Comparison of ENCODE assay signal across 10 cellular contexts in the genomic region with DNA sequence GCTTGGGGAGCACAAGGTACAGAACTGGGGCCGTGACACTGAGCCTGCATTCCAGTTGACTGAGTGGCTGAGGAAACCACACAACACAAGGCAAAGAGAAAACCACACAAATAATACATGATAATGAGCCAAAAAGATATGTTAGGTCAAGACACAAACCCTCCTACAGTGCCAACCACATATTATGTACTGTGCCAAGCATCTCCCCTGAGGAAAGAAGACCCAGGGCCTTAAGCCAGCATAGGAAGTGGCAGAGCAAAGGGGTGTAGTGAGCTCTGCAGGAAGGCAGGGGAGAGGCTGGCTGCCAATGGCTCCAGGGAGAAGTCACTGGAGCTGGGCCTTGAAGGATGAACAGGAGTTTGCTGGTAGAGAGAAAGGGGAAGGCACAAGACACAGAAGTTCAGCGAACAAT. TPM values are rescaled to one million over a fixed set of nuclear protein-coding genes. Genes with fewer than 3 reads are reported as not detected.
DNase-seq lines count a peak whose midpoint lies in the region; ATAC-seq lines count a peak whose summit lies in the region.
"Had no signal": no experiment of that assay in that cellular context is flagged by ENCODE, and none has a peak within 500 bp of the region (broad histone marks: within the 10 kb centered on the region; RNA-seq: fewer than 3 reads in every experiment).

No MANE protein-coding gene starts in this region.

- no peaks in the 10 kb centered on the region for H3K27me3 ChIP-seq in SJSA1 (replicated peaks)
- H3K27me3 ChIP-seq: Peyer's patch had no signal

- H3K27me3 Mint-ChIP-seq in activated CD4-positive, alpha-beta T cell treated with anti-CD3 and anti-CD28 coated beads, Interleukin-2, amount 10 ng/mL, durations not matched to agents 7 days and 5 days: no peaks in the 10 kb centered on the region

- H3K36me3 Mint-ChIP-seq in activated CD4-positive, alpha-beta T cell treated with anti-CD3 and anti-CD28 coated beads, Interleukin-2, amount 10 ng/mL, durations not matched to agents 7 days and 5 days (ENCODE audit: low read depth): no peaks in the 10 kb centered on the region
- H3K36me3 Mint-ChIP-seq in stimulated activated effector memory CD8-positive, alpha-beta T cell treated with anti-CD3 and anti-CD28 coated beads, Interleukin-12 subunit alpha, Interleukin-12 subunit beta, amount 100 ng/mL, for 72 hours: no peaks in the 10 kb centered on the region

- DNase-seq in activated CD4-positive, alpha-beta T cell treated with anti-CD3 and anti-CD28 coated beads, Interleukin-2, amount 10 ng/mL, durations not matched to agents 7 days and 5 days: no peak
- no peak for DNase-seq in activated CD4-positive, alpha-beta T cell treated with anti-CD3 and anti-CD28 coated beads for 48 hours
- peak; percentile 63 to 65 for DNase-seq in SJSA1 (ENCODE audit: low read depth in 1 of 2, low spot score in 2 of 2)
- peak; percentile 21 for DNase-seq in epidermal melanocyte (ENCODE audit: insufficient read length, low spot score)
- no peak for DNase-seq in stimulated activated effector memory CD8-positive, alpha-beta T cell treated with anti-CD3 and anti-CD28 coated beads, Interleukin-12 subunit alpha, Interleukin-12 subunit beta, amount 100 ng/mL, for 72 hours (ENCODE audit: low spot score in 2 of 2)
- DNase-seq: Peyer's patch had no signal

- no peak overlapping the region for H3K4me3 Mint-ChIP-seq in activated CD4-positive, alpha-beta T cell treated with anti-CD3 and anti-CD28 coated beads, Interleukin-2, amount 10 ng/mL, durations not matched to agents 7 days and 5 days
- peak overlapping the region; percentile 54 for H3K4me3 Mint-ChIP-seq in stimulated activated effector memory CD8-positive, alpha-beta T cell treated with anti-CD3 and anti-CD28 coated beads, Interleukin-12 subunit alpha, Interleukin-12 subunit beta, amount 100 ng/mL, for 72 hours

- H3K4me1 Mint-ChIP-seq in activated CD4-positive, alpha-beta T cell treated with anti-CD3 and anti-CD28 coated beads, Interleukin-2, amount 10 ng/mL, durations not matched to agents 7 days and 5 days: peaks cover 26% of the 10 kb centered on the region
- peaks cover 39% of the 10 kb centered on the region for H3K4me1 Mint-ChIP-seq in stimulated activated effector memory CD8-positive, alpha-beta T cell treated with anti-CD3 and anti-CD28 coated beads, Interleukin-12 subunit alpha, Interleukin-12 subunit beta, amount 100 ng/mL, for 72 hours

- H3K4me1 ChIP-seq in SJSA1 (replicated peaks): peaks cover 15% of the 10 kb centered on the region
- H3K4me1 ChIP-seq: Peyer's patch had no signal

- H3K27ac Mint-ChIP-seq in activated CD4-positive, alpha-beta T cell treated with anti-CD3 and anti-CD28 coated beads, Interleukin-2, amount 10 ng/mL, durations not matched to agents 7 days and 5 days: peak overlapping the region; percentile 81
- H3K27ac Mint-ChIP-seq in stimulated activated effector memory CD8-positive, alpha-beta T cell treated with anti-CD3 and anti-CD28 coated beads, Interleukin-12 subunit alpha, Interleukin-12 subunit beta, amount 100 ng/mL, for 72 hours: peak overlapping the region; percentile 93

- no peak overlapping the region for H3K27ac ChIP-seq in SJSA1

- ATAC-seq in stimulated activated effector memory CD8-positive, alpha-beta T cell treated with anti-CD3 and anti-CD28 coated beads, Interleukin-12 subunit alpha, Interleukin-12 subunit beta, amount 100 ng/mL, for 72 hours: peak; percentile 53
- ATAC-seq in GM19035 (IDR thresholded peaks at IDR 0.05; ENCODE audit: unreplicated experiment): no peak
- no peak for ATAC-seq in HG02884 (IDR thresholded peaks at IDR 0.05; ENCODE audit: unreplicated experiment)
- ATAC-seq in GM18861 (IDR thresholded peaks at IDR 0.05; ENCODE audit: unreplicated experiment): no peak
- ATAC-seq: K562 had no signal

- POLR2A ChIA-PET in activated CD4-positive, alpha-beta T cell treated with anti-CD3 and anti-CD28 coated beads, Interleukin-2, amount 10 ng/mL, durations not matched to agents 7 days and 5 days (lab: Charles Lee): no interaction called here

- H3K9me3 ChIP-seq in SJSA1 (replicated peaks): no peaks in the 10 kb centered on the region
- H3K9me3 ChIP-seq: Peyer's patch had no signal

- no peaks in the 10 kb centered on the region for H3K9me3 Mint-ChIP-seq in activated CD4-positive, alpha-beta T cell treated with anti-CD3 and anti-CD28 coated beads, Interleukin-2, amount 10 ng/mL, durations not matched to agents 7 days and 5 days
- H3K9me3 Mint-ChIP-seq in stimulated activated effector memory CD8-positive, alpha-beta T cell treated with anti-CD3 and anti-CD28 coated beads, Interleukin-12 subunit alpha, Interleukin-12 subunit beta, amount 100 ng/mL, for 72 hours: no peaks in the 10 kb centered on the region

- H3K4me3 ChIP-seq in SJSA1: no peak overlapping the region
- H3K4me3 ChIP-seq: K562, Peyer's patch had no signal

- CTCF ChIA-PET in activated CD4-positive, alpha-beta T cell treated with anti-CD3 and anti-CD28 coated beads, Interleukin-2, amount 10 ng/mL, durations not matched to agents 7 days and 5 days (lab: Charles Lee): no interaction called here

- H3K36me3 ChIP-seq in SJSA1: no peaks in the 10 kb centered on the region; the same call in 1 of the 2 replicates
- H3K36me3 ChIP-seq: Peyer's patch had no signal

RNA-seq across cellular contexts. Expression of gene CTNNBIP1, which starts 28.2 kb away (rescaled TPM):
- 10 to 100 TPM; 12.2 to 13.9 TPM for total RNA-seq in activated CD4-positive, alpha-beta T cell treated with anti-CD3 and anti-CD28 coated beads, Interleukin-2, amount 10 ng/mL, durations not matched to agents 7 days and 5 days
- total RNA-seq in SJSA1 (2014; rRNA removed; shearing (Covaris generic)): 28.7 and 37.6 TPM in 2 replicates

RNA-seq across cellular contexts. Expression of gene CLSTN1, which starts 58.1 kb away (rescaled TPM):
- 100 to 1,000 TPM; 121 to 134 TPM for total RNA-seq in activated CD4-positive, alpha-beta T cell treated with anti-CD3 and anti-CD28 coated beads, Interleukin-2, amount 10 ng/mL, durations not matched to agents 7 days and 5 days
- total RNA-seq in SJSA1 (2014; rRNA removed; shearing (Covaris generic)): 41.2 and 64.3 TPM in 2 replicates

Comparison
In these comparisons a context has a peak if more than half of its experiments do, and no peak if none do; other contexts are left out.
1. DNase-seq: peak in SJSA1 (2 of 2) and epidermal melanocyte (single experiment); none in activated CD4-positive, alpha-beta T cell treated with anti-CD3 and anti-CD28 coated beads, Interleukin-2, amount 10 ng/mL, durations not matched to agents 7 days and 5 days (single experiment), activated CD4-positive, alpha-beta T cell treated with anti-CD3 and anti-CD28 coated beads for 48 hours (single experiment) and stimulated activated effector memory CD8-positive, alpha-beta T cell treated with anti-CD3 and anti-CD28 coated beads, Interleukin-12 subunit alpha, Interleukin-12 subunit beta, amount 100 ng/mL, for 72 hours (0 of 2).